In the genomic region with DNA sequence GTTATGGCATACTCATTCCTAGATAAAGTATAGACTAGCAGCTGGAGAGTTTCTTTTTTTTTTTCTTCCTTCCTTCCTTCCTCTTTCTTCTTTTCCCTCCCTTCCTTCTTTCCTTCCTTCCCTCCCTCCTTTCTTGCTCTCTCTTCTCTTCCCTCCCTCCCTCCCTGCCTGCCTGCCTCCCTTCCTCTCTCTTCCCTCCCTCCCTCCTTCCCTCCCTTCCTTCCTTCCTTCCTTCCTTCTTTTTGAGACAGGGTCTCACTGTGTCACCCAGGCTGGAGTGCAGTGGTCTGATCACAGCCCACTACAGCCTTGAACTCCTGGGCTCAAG, we compare ENCODE assay signal across 1 cellular context.
TF ChIP-seq lines count a peak whose summit lies in the region.

No MANE protein-coding gene starts in this region.

TF ChIP-seq in A549, 52 proteins besides CTCF, POLR2A, EP300 and RAD21 (continued from another document):
- TF ChIP-seq RFX5 (IDR thresholded peaks at IDR 0.05) (no peak), SREBF2 (IDR thresholded peaks at IDR 0.05) (no peak), ZNF302 (CRISPR knock-in tag; IDR thresholded peaks at IDR 0.05) (no peak), NPAS2 (CRISPR knock-in tag; IDR thresholded peaks at IDR 0.05; ENCODE audit: borderline replicate concordance) (no peak), EHF (CRISPR knock-in tag; IDR thresholded peaks at IDR 0.05) (no peak), CBX8 (IDR thresholded peaks at IDR 0.05) (no peak), RNF2 (IDR thresholded peaks at IDR 0.05; ENCODE audit: borderline replicate concordance, low read depth) (no peak), GATA3 (IDR thresholded peaks at IDR 0.05; ENCODE audit: borderline replicate concordance) (no peak), MYC (IDR thresholded peaks at IDR 0.05; ENCODE audit: borderline replicate concordance, low read length) (no peak), BHLHE40 (IDR thresholded peaks at IDR 0.05; ENCODE audit: low read depth, low read length) (no peak), JUNB (IDR thresholded peaks at IDR 0.05) (no peak), POLR2AphosphoS2 (conservative IDR thresholded peaks at IDR 0.05; ENCODE audit: low read length) (no peak), HEYL (CRISPR knock-in tag; IDR thresholded peaks at IDR 0.05) (no peak)
- TF ChIP-seq, protein P1, sequence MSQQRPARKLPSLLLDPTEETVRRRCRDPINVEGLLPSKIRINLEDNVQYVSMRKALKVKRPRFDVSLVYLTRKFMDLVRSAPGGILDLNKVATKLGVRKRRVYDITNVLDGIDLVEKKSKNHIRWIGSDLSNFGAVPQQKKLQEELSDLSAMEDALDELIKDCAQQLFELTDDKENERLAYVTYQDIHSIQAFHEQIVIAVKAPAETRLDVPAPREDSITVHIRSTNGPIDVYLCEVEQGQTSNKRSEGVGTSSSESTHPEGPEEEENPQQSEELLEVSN (IDR thresholded peaks at IDR 0.05; ENCODE audit: borderline replicate concordance, low read depth), result no peak
